In the genomic region with DNA sequence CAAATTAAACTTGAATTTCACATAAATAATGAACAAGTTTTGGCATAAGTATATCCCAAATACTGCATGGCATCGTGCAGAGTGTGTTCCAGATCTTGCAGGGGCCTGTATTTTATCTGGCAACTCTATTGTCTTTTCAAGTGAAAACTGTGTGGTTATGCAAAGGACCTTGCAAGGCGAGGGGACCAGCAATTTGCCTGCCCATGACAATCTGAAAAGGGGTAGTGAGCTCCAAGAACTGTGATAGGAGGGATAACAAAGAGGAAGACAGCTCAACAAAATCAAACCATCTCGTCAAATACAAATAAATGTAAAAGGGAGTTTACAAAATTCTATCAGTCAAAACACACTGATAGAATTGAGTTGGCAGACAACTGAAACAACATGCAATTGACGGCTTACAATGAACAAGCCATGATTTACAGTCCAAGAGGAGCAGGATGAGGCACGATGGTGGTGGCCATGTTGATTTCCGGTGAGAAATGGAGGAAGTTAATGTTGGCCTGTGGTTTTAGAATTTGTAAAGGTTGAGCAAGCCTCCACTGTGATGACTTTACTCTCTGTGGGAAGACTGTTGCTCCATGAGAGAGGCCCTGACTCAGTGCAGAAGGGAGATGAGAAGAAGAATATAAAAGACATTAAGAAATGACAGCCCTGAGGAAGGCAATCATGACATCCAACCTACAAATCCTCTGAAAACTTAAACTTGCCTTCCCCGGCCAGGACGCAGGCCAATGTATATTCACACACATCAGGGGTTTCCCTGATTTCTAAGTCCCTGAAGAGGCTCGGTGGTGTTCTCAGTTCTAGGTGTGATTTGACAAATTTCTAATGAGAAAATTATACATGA, we compare ENCODE assay signal across 10 cellular contexts.
DNase-seq lines count a peak whose midpoint lies in the region; ATAC-seq and TF ChIP-seq lines count a peak whose summit lies in the region.
"Had no signal": no experiment of that assay in that cellular context is flagged by ENCODE, and none has a peak within 500 bp of the region (broad histone marks: within the 10 kb centered on the region; RNA-seq: fewer than 3 reads in every experiment).

No MANE protein-coding gene starts in this region.

- no peak for TF ChIP-seq CTCF in suprapubic skin (IDR thresholded peaks at IDR 0.05)

- H3K27ac ChIP-seq in suprapubic skin: peak overlapping the region; percentile 4
- H3K27ac ChIP-seq: psoas muscle, SK-N-MC had no signal

- H3K36me3 ChIP-seq in suprapubic skin: no peaks in the 10 kb centered on the region

- intact Hi-C loops in activated CD4-positive, alpha-beta memory T cell treated with anti-CD3 and anti-CD28 coated beads for 36 hours (cut with micrococcal nuclease): loop anchor here (1.0 to 2.0 kb wide), 5 partner anchors 31 to 281 kb away; no protein-coding TSS in a partner anchor
- intact Hi-C loops in left ventricle myocardium superior (cut with micrococcal nuclease): no loop called here

- H3K27ac Mint-ChIP-seq in activated CD4-positive, alpha-beta memory T cell treated with anti-CD3 and anti-CD28 coated beads for 36 hours: peak overlapping the region; percentile 64

- CTCF ChIA-PET in activated CD4-positive, alpha-beta memory T cell treated with anti-CD3 and anti-CD28 coated beads for 36 hours (lab: Charles Lee): no interaction called here

- H3K9me3 Mint-ChIP-seq in activated CD4-positive, alpha-beta memory T cell treated with anti-CD3 and anti-CD28 coated beads for 36 hours: no peaks in the 10 kb centered on the region

- no peaks in the 10 kb centered on the region for H3K9me3 ChIP-seq in suprapubic skin
- H3K9me3 ChIP-seq: psoas muscle had no signal

- H3K4me1 Mint-ChIP-seq in activated CD4-positive, alpha-beta memory T cell treated with anti-CD3 and anti-CD28 coated beads for 36 hours (ENCODE audit: low read depth): peaks cover 29% of the 10 kb centered on the region

- no peaks in the 10 kb centered on the region for H3K36me3 Mint-ChIP-seq in activated CD4-positive, alpha-beta memory T cell treated with anti-CD3 and anti-CD28 coated beads for 36 hours

- TF ChIP-seq POLR2A in suprapubic skin (IDR thresholded peaks at IDR 0.05): no peak

- DNase-seq in GM03348 (ENCODE audit: low spot score) (peak; percentile 86), left ventricle myocardium superior (no peak), suprapubic skin (ENCODE audit: low spot score in 2 of 2) (no peak), SHP77 treated with DMSO at 0.1 percent for 48 hours (lab: John Stamatoyannopoulos, UW) (no peak), mesenteric fat pad (ENCODE audit: low spot score) (no peak)
- peak; percentile 78 for DNase-seq in activated CD4-positive, alpha-beta memory T cell treated with anti-CD3 and anti-CD28 coated beads for 36 hours
- DNase-seq: psoas muscle had no signal

- 65% methylated on average over 9 of the region's 9 CpGs for WGBS in suprapubic skin

- H3K4me1 ChIP-seq in suprapubic skin: peaks cover 34% of the 10 kb centered on the region
- H3K4me1 ChIP-seq: psoas muscle had no signal

- no peaks in the 10 kb centered on the region for H3K27me3 Mint-ChIP-seq in activated CD4-positive, alpha-beta memory T cell treated with anti-CD3 and anti-CD28 coated beads for 36 hours

- no peaks in the 10 kb centered on the region for H3K27me3 ChIP-seq in suprapubic skin

- TF ChIP-seq EP300 in suprapubic skin (IDR thresholded peaks at IDR 0.05): no peak

- H3K4me3 ChIP-seq in suprapubic skin: no peak overlapping the region
- H3K4me3 ChIP-seq: psoas muscle, SK-N-MC had no signal

- no peak overlapping the region for H3K4me3 Mint-ChIP-seq in activated CD4-positive, alpha-beta memory T cell treated with anti-CD3 and anti-CD28 coated beads for 36 hours

- ATAC-seq in GM21390 (IDR thresholded peaks at IDR 0.05; ENCODE audit: unreplicated experiment): peak; percentile 77
- ATAC-seq in HG03571 (IDR thresholded peaks at IDR 0.05; ENCODE audit: unreplicated experiment): peak; percentile 87
- peak; percentile 53 for ATAC-seq in left ventricle myocardium superior

- POLR2A ChIA-PET in activated CD4-positive, alpha-beta memory T cell treated with anti-CD3 and anti-CD28 coated beads for 36 hours (lab: Charles Lee): no interaction called here

Comparison
In these comparisons a context has a peak if more than half of its experiments do, and no peak if none do; other contexts are left out.
1. DNase-seq: peak in GM03348 (single experiment) and activated CD4-positive, alpha-beta memory T cell treated with anti-CD3 and anti-CD28 coated beads for 36 hours (single experiment); none in left ventricle myocardium superior (single experiment), suprapubic skin (0 of 2), SHP77 treated with DMSO at 0.1 percent for 48 hours (single experiment) and mesenteric fat pad (single experiment).
2. Peak in every context shown above with its lines, with median percentiles within 50 percentile points of each other: ATAC-seq.